Comparison of ENCODE assay signal across 8 cellular contexts in the genomic region with DNA sequence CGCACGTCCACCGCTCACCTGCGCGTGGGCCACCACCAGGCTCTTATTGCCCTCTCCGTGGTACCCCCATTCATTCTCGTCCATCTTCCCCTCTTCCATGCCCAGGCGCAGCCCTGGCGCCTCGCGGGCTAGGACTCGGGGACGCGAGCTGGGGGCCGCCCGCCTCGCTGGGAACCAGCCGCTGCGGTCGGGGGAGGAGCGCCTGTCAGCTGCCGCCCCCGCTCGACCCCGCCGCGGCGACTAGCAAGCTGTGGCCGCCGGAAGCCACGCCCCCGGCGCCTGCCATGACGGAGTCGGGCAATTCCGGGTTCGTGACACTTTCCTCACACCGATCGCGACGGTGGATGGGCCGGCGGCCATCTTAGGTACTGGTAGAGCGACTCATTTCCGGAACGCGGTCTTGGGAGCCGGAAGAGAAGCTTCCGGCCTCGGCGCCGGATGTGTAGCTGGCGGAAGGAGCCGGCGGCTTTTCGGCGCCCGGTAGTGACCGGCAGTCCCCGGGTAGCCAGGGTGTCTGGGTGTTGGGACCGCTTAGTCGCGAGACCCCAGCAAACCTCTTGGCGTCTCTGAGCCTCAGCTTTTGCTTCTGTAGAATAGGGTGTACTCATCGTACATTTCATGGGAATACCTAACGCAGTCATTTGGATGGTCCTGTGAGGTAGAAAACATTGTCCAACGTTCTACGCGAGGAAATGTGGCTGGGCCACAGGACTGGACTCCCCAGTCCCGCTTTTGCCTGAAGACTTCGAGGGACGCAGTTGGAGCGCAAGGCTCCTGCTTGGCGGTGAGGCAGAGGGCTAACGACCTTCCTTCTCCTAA. TPM values are rescaled to one million over a fixed set of nuclear protein-coding genes. Genes with fewer than 3 reads are reported as not detected.
DNase-seq lines count a peak whose midpoint lies in the region; ATAC-seq and TF ChIP-seq lines count a peak whose summit lies in the region.

A gene with protein sequence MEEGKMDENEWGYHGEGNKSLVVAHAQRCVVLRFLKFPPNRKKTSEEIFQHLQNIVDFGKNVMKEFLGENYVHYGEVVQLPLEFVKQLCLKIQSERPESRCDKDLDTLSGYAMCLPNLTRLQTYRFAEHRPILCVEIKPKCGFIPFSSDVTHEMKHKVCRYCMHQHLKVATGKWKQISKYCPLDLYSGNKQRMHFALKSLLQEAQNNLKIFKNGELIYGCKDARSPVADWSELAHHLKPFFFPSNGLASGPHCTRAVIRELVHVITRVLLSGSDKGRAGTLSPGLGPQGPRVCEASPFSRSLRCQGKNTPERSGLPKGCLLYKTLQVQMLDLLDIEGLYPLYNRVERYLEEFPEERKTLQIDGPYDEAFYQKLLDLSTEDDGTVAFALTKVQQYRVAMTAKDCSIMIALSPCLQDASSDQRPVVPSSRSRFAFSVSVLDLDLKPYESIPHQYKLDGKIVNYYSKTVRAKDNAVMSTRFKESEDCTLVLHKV (minus strand): TSS at position 242 of the 819 bp plus-strand sequence. CDS start 143 bp downstream, at position 99.

- H3K27me3 ChIP-seq in lung (ENCODE audit: control insufficient read depth, insufficient read depth) = no peaks in the 10 kb centered on the region

- no peak for TF ChIP-seq CTCF in lung (IDR thresholded peaks at IDR 0.05; ENCODE audit: control extremely low read depth, extremely low read depth)

- POLR2A ChIA-PET in activated CD8-positive, alpha-beta memory T cell treated with anti-CD3 and anti-CD28 coated beads for 36 hours (lab: Charles Lee) = interaction anchor here (0.6 to 1.2 kb wide), 8 partner anchors 10 to 783 kb away, joined by 3 to 7 read pairs (median 4); a partner anchor contains a TSS

- ATAC-seq in GM21360 (IDR thresholded peaks at IDR 0.05; ENCODE audit: unreplicated experiment) = peak; percentile 87
- ATAC-seq in lung (ENCODE audit: insufficient read depth, low FRiP score) = peak; percentile 95

- H3K36me3 ChIP-seq in lung (ENCODE audit: control insufficient read depth in 2 of 2, insufficient read depth in 2 of 2, low read length in 2 of 2) = peaks cover 0 to 10% of the 10 kb centered on the region in 2 donors

- H3K4me3 ChIP-seq in lung = peak within 1 kb of the TSS; percentile 93

- peaks cover 2 to 11% of the 10 kb centered on the region in 2 donors for H3K4me1 ChIP-seq in lung (ENCODE audit: control insufficient read depth in 2 of 2, insufficient read depth in 2 of 2, low read length in 2 of 2)

- CTCF ChIA-PET in activated CD8-positive, alpha-beta memory T cell treated with anti-CD3 and anti-CD28 coated beads for 36 hours (lab: Charles Lee) = interaction anchor here (0.5 to 1.3 kb wide), 4 partner anchors 16 to 1600 kb away, joined by 3 to 4 read pairs (median 3); no protein-coding TSS in a partner anchor

- WGBS in lung, 2 donors = 0% methylated on average over 70 to 75 of the region's 75 CpGs

- DNase-seq in COLO829 (ENCODE audit: low spot score) (peak; percentile 100), HT-29 (ENCODE audit: low spot score) (peak; percentile 98), lung (ENCODE audit: low spot score) (peak; percentile 98)
- peak; percentile 93 for DNase-seq in NK-92 treated with Interleukin-12 subunit alpha and Interleukin-12 subunit beta, amount 100 ng/mL, for 24 hours (lab: John Stamatoyannopoulos, UW)
- peak; percentile 94 for DNase-seq in effector CD8-positive, alpha-beta T cell (lab: John Stamatoyannopoulos, UW)
- DNase-seq in stimulated activated CD4-positive, alpha-beta T cell treated with anti-CD3 and anti-CD28 coated beads, TNF-alpha, amount 100 ng/mL, for 24 hours (ENCODE audit: low read depth in 3 of 3) = peak; percentile 95 to 98 (median 98)

- H3K27ac ChIP-seq in lung (ENCODE audit: low read depth in 1 of 2, low read length in 1 of 2) = peak within 1 kb of the TSS; percentile 90 to 96

- no peaks in the 10 kb centered on the region for H3K9me3 ChIP-seq in lung (ENCODE audit: control insufficient read depth in 2 of 2, insufficient read depth in 1 of 2, low read length in 1 of 2)

RNA-seq across cellular contexts. Expression of the gene that starts here (rescaled TPM):
- 16.5 and 20.4 TPM in 2 replicates for total RNA-seq in HT-29 (2014; rRNA removed; shearing (Covaris generic))
- 10 to 100 TPM; 14.8 to 16.8 TPM for total RNA-seq in activated CD8-positive, alpha-beta memory T cell treated with anti-CD3 and anti-CD28 coated beads for 36 hours
- 1 to 10 TPM; 6.7 to 6.9 TPM for total RNA-seq in lung
- polyA plus RNA-seq in lung = 1 to 10 TPM; 6.0 to 9.6 TPM

Comparison
In these comparisons a context has a peak if more than half of its experiments do, and no peak if none do; other contexts are left out.
1. Peak in every context shown above with its lines: DNase-seq, ATAC-seq, H3K4me3 ChIP-seq and H3K27ac ChIP-seq.